9 cellular contexts compared by ENCODE assay signal in genomic region chr21:44931137-44931500, GRCh38. TPM values are rescaled to one million over a fixed set of nuclear protein-coding genes. Genes with fewer than 3 reads are reported as not detected.
DNase-seq lines count a peak whose midpoint lies in the region; ATAC-seq and TF ChIP-seq lines count a peak whose summit lies in the region.
"Had no signal": no experiment of that assay in that cellular context is flagged by ENCODE, and none has a peak within 500 bp of the region (broad histone marks: within the 10 kb centered on the region; RNA-seq: fewer than 3 reads in every experiment).

No MANE protein-coding gene starts in this region.

- H3K4me2 ChIP-seq in OCI-LY3 (ENCODE audit: low read length): peak overlapping the region; percentile 85

- 5 to 8% methylated on average over 8 to 15 of the region's 19 CpGs for WGBS in esophagus squamous epithelium, 2 donors
- WGBS in spleen, 5 donors: 1 to 3% (median 1%) methylated on average over 19 of the region's 19 CpGs

- DNase-seq in NCI-H1417 (lab: John Stamatoyannopoulos, UW) (peak in 2 of 3 experiments; percentile 23 to 46), NCI-H1417 treated with DMSO at 0.1 percent for 48 hours (lab: John Stamatoyannopoulos, UW) (no peak), esophagus squamous epithelium (lab: John Stamatoyannopoulos, UW) (no peak), spleen (peak; percentile 94), NCI-H128 (lab: John Stamatoyannopoulos, UW; ENCODE audit: unreplicated experiment) (no peak)

- no peak overlapping the region for H3K27ac ChIP-seq in OCI-LY3 (ENCODE audit: low read length)
- peak overlapping the region in 2 of 4 donors; percentile 39 to 50 for H3K27ac ChIP-seq in esophagus squamous epithelium
- peak overlapping the region; percentile 77 to 97 (median 92) for H3K27ac ChIP-seq in spleen

- H3K4me1 ChIP-seq in OCI-LY3 (ENCODE audit: low read length) (peaks cover 43% of the 10 kb centered on the region), esophagus squamous epithelium (peaks cover 42 to 57% (median 47%) of the 10 kb centered on the region in 3 donors), spleen (peaks cover 41 to 89% (median 74%) of the 10 kb centered on the region in 6 donors)

- no peaks in the 10 kb centered on the region for H3K9me3 ChIP-seq in OCI-LY3 (ENCODE audit: insufficient read depth, low read length)
- H3K9me3 ChIP-seq in esophagus squamous epithelium: no peaks in the 10 kb centered on the region
- peaks cover 0 to 5% (median 0%) of the 10 kb centered on the region in 8 donors for H3K9me3 ChIP-seq in spleen
- H3K9me3 ChIP-seq: A549 had no signal

- peak overlapping the region; percentile 31 for H2AFZ ChIP-seq in OCI-LY3 (ENCODE audit: low read depth, low read length)

- H3K9ac ChIP-seq in OCI-LY3 (ENCODE audit: low read length): peak overlapping the region; percentile 35

- H3K36me3 ChIP-seq in OCI-LY3 (replicated peaks; ENCODE audit: low read depth, low read length): no peaks in the 10 kb centered on the region
- no peaks in the 10 kb centered on the region for H3K36me3 ChIP-seq in esophagus squamous epithelium
- peaks cover 0 to 15% (median 0%) of the 10 kb centered on the region in 6 donors for H3K36me3 ChIP-seq in spleen

- H4K20me1 ChIP-seq in OCI-LY3 (ENCODE audit: insufficient read depth, low read length): no peaks in the 10 kb centered on the region

- no peaks in the 10 kb centered on the region for H3K79me2 ChIP-seq in OCI-LY3 (ENCODE audit: low read length)

- H3K4me3 ChIP-seq in OCI-LY3 (ENCODE audit: low read length) (peak overlapping the region; percentile 73), esophagus squamous epithelium (peak overlapping the region; percentile 30 to 70 (median 45)), spleen (peak overlapping the region; percentile 45 to 86 (median 66))
- H3K4me3 ChIP-seq: A549 had no signal

- peaks cover 19% of the 10 kb centered on the region for H3K27me3 ChIP-seq in OCI-LY3 (ENCODE audit: low read depth, low read length)
- H3K27me3 ChIP-seq in esophagus squamous epithelium: peaks cover 11 to 91% (median 22%) of the 10 kb centered on the region in 4 donors
- peaks cover 0 to 23% (median 4%) of the 10 kb centered on the region in 7 donors for H3K27me3 ChIP-seq in spleen (replicated peaks in 1 of 7)

- no peak for TF ChIP-seq CTCF in OCI-LY3 (IDR thresholded peaks at IDR 0.05; ENCODE audit: low read depth, low read length)
- TF ChIP-seq CTCF in esophagus squamous epithelium (IDR thresholded peaks at IDR 0.05): no peak
- TF ChIP-seq CTCF in spleen (IDR thresholded peaks at IDR 0.05 in 8 of 11, conservative IDR thresholded peaks at IDR 0.05 in 3 of 11): peak in 1 of 11 experiments; percentile 10

- ATAC-seq in HG03025 (IDR thresholded peaks at IDR 0.05; ENCODE audit: low FRiP score, unreplicated experiment): no peak
- no peak for ATAC-seq in HG03432 (IDR thresholded peaks at IDR 0.05; ENCODE audit: unreplicated experiment)
- ATAC-seq: A549 had no signal

- TF ChIP-seq POLR2A in esophagus squamous epithelium (IDR thresholded peaks at IDR 0.05): no peak
- TF ChIP-seq POLR2A in spleen (IDR thresholded peaks at IDR 0.05): no peak

- intact Hi-C loops in esophagus squamous epithelium (cut with DNase I) (loop anchor here (5.0 kb wide), 1 partner anchor 39 kb away; no protein-coding TSS in a partner anchor), spleen (cut with DNase I; ENCODE audit: low total_unique reads) (loop anchor here (5.0 kb wide), 1 partner anchor 39 kb away; no protein-coding TSS in a partner anchor)

RNA-seq across cellular contexts. Expression of gene SLX9, which starts 8.7 kb away (rescaled TPM):
- 10 to 100 TPM; 10.2 to 16.1 (median 11.1) TPM for total RNA-seq in esophagus squamous epithelium
- 10 to 100 TPM in 6 of 7 donors, 1 to 10 TPM in 1; 6.1 to 30.6 (median 26.4) TPM for total RNA-seq in spleen
- 10 to 100 TPM; 16.4 to 35.4 (median 28.5) TPM for polyA plus RNA-seq in spleen

RNA-seq across cellular contexts. Expression of gene ITGB2, which starts 10.4 kb away (rescaled TPM):
- total RNA-seq in esophagus squamous epithelium (10 to 100 TPM in 2 of 4 donors, 1 to 10 TPM in 2; 6.6 to 47.1 (median 18.5) TPM), spleen (100 to 1,000 TPM; 285 to 754 (median 415) TPM)
- 100 to 1,000 TPM in 2 of 3 donors, 10 to 100 TPM in 1; 92.1 to 332 (median 250) TPM for polyA plus RNA-seq in spleen

RNA-seq across cellular contexts. Expression of gene PTTG1IP, which starts 57.6 kb away (rescaled TPM):
- total RNA-seq in esophagus squamous epithelium: 100 to 1,000 TPM in 3 of 4 donors, 10 to 100 TPM in 1; 83.1 to 132 (median 114) TPM
- total RNA-seq in spleen: 100 to 1,000 TPM; 121 to 189 (median 165) TPM
- 10 to 100 TPM; 57.6 to 69.3 (median 64.9) TPM for polyA plus RNA-seq in spleen

Comparison
In these comparisons a context has a peak if more than half of its experiments do, and no peak if none do; other contexts are left out.
1. DNase-seq: peak in NCI-H1417 (2 of 3) and spleen (single experiment); none in NCI-H1417 treated with DMSO at 0.1 percent for 48 hours (single experiment), esophagus squamous epithelium (single experiment) and NCI-H128 (single experiment).
2. RNA of gene ITGB2, which starts 10.4 kb away (total RNA-seq): 285 to 754 TPM in spleen; 6.6 to 47.1 TPM in esophagus squamous epithelium; every median in the first group is over 4 times any median in the second.
3. Peak in every context shown above with its lines, with median percentiles within 50 percentile points of each other: H3K4me3 ChIP-seq.